Comparison of ENCODE assay signal across 10 cellular contexts in the genomic region with DNA sequence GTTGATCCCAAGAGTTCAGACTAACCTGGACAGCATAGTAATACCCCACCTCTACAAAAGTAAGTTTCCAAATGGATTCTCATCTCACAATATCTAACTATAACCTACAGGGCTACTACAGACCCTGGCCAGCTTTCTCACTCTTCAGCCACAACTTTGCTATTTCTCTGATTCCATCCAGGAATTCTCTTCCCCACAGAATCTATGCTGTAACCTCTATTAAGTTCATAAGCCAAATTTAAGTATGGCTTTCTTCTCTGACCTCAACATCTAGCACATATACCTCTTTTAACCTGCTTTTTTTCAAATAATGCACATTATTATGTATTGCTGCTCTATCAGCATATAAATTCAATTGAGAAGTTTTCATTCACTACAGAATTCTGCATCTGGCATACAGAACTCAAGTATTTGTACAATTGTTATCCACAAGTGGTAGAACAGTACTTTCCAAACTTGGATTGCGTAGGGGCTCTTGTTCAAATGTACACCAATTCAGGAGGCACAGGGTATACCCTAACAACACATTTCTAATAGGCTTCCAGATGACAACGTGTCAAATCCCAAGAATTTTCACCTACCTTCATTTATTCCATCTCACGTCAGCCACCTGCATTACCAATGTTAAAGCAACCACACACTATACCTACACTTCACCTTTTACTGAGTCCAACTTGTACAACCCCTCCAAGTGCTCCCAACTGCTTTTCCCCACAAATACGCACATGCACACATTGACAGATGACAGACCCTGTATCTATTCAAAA. TPM values are rescaled to one million over a fixed set of nuclear protein-coding genes. Genes with fewer than 3 reads are reported as not detected.
DNase-seq lines count a peak whose midpoint lies in the region; ATAC-seq and TF ChIP-seq lines count a peak whose summit lies in the region.
"Had no signal": no experiment of that assay in that cellular context is flagged by ENCODE, and none has a peak within 500 bp of the region (broad histone marks: within the 10 kb centered on the region; RNA-seq: fewer than 3 reads in every experiment).

No MANE protein-coding gene starts in this region.

- no peaks in the 10 kb centered on the region for H3K27me3 ChIP-seq in RWPE2 (ENCODE audit: insufficient read depth, poor library complexity, severe bottlenecking)
- no peaks in the 10 kb centered on the region for H3K27me3 ChIP-seq in right lobe of liver
- H3K27me3 ChIP-seq: adrenal gland, esophagus muscularis mucosa had no signal

- H3K4me3 ChIP-seq in RWPE2 (ENCODE audit: severe bottlenecking) (no peak overlapping the region), right lobe of liver (no peak overlapping the region)
- H3K4me3 ChIP-seq: adrenal gland, esophagus muscularis mucosa, psoas muscle had no signal

- DNase-seq in RWPE2 (ENCODE audit: low spot score) (no peak), right lobe of liver (no peak), midbrain (lab: John Stamatoyannopoulos, UW) (no peak)
- DNase-seq in effector CD8-positive, alpha-beta T cell (lab: John Stamatoyannopoulos, UW), result no peak
- DNase-seq: adrenal gland, kidney glomerular epithelial cell, NCI-H69, psoas muscle had no signal

- intact Hi-C loops in right lobe of liver (cut with DNase I), result no loop called here

- TF ChIP-seq CTCF in RWPE2 (IDR thresholded peaks at IDR 0.05; ENCODE audit: poor library complexity, severe bottlenecking), result no peak
- TF ChIP-seq CTCF in right lobe of liver (IDR thresholded peaks at IDR 0.05), result no peak

- ATAC-seq in RWPE2 (ENCODE audit: low read depth), result no peak
- ATAC-seq in right lobe of liver, result no peak
- ATAC-seq: psoas muscle had no signal

- H3K4me1 ChIP-seq in RWPE2 (ENCODE audit: insufficient read depth, poor library complexity, severe bottlenecking) (peaks cover 25% of the 10 kb centered on the region), right lobe of liver (peaks cover 0 to 26% (median 6%) of the 10 kb centered on the region in 4 donors)

- no peaks in the 10 kb centered on the region for H3K9me3 ChIP-seq in RWPE2 (ENCODE audit: severe bottlenecking)
- no peaks in the 10 kb centered on the region for H3K9me3 ChIP-seq in right lobe of liver
- H3K9me3 ChIP-seq: adrenal gland, esophagus muscularis mucosa, psoas muscle had no signal

- H3K27ac ChIP-seq in RWPE2 (ENCODE audit: poor library complexity, severe bottlenecking), result peak overlapping the region; percentile 12
- H3K27ac ChIP-seq in right lobe of liver, result no peak overlapping the region
- H3K27ac ChIP-seq: adrenal gland, esophagus muscularis mucosa, psoas muscle had no signal

- WGBS in right lobe of liver (ENCODE audit: insufficient coverage, low coverage, low lambda C conversion rate, missing lambda C conversion rate), result 90% methylated on average over 4 of the region's 4 CpGs

- TF ChIP-seq POLR2A in GM19099 (IDR thresholded peaks at IDR 0.05; ENCODE audit: extremely low read depth, insufficient read length, low read depth) (peak; percentile 17), right lobe of liver (IDR thresholded peaks at IDR 0.05) (peak; percentile 11)

- peaks cover 69% of the 10 kb centered on the region for H3K36me3 ChIP-seq in RWPE2 (ENCODE audit: low read depth)
- peaks cover 0 to 30% (median 8%) of the 10 kb centered on the region in 4 donors for H3K36me3 ChIP-seq in right lobe of liver

RNA-seq across cellular contexts. Expression of a gene that starts 3.8 kb away (rescaled TPM):
- 1,000 to 10,000 TPM in 2 of 6 experiments, 100 to 1,000 TPM in 4; 431 to 1,761 (median 531) TPM for total RNA-seq in right lobe of liver

RNA-seq across cellular contexts. Expression of a gene that starts 16.3 kb away (rescaled TPM):
- 1 to 10 TPM; 3.1 to 5.6 (median 4.3) TPM for total RNA-seq in right lobe of liver

RNA-seq across cellular contexts. Expression of a gene that starts 38.0 kb away (rescaled TPM):
- 100 to 1,000 TPM in 2 of 6 experiments, 10 to 100 TPM in 4; 67.4 to 157 (median 82.7) TPM for total RNA-seq in right lobe of liver

RNA-seq across cellular contexts. Expression of a gene that starts 38.2 kb away (rescaled TPM):
- total RNA-seq in right lobe of liver, result 10 to 100 TPM; 26.1 to 37.0 (median 30.5) TPM

RNA-seq across cellular contexts. Expression of a gene that starts 52.6 kb away (rescaled TPM):
- total RNA-seq in right lobe of liver, result 1 to 10 TPM; 2.6 to 9.7 (median 6.0) TPM
